In genomic region chr14:28777773-28778606, GRCh38 we compare ENCODE assay signal across 27 cellular contexts. TPM values are rescaled to one million over a fixed set of nuclear protein-coding genes. Genes with fewer than 3 reads are reported as not detected.
DNase-seq lines count a peak whose midpoint lies in the region; ATAC-seq and TF ChIP-seq lines count a peak whose summit lies in the region.
"Had no signal": no experiment of that assay in that cellular context is flagged by ENCODE, and none has a peak within 500 bp of the region (broad histone marks: within the 10 kb centered on the region; RNA-seq: fewer than 3 reads in every experiment).

No MANE protein-coding gene starts in this region.

- H3K27me3 ChIP-seq in iPS-15b (ENCODE audit: control insufficient read depth, insufficient read depth, low read length) (peaks cover 100% of the 10 kb centered on the region), tibial artery (peaks cover 0 to 83% of the 10 kb centered on the region in 2 donors)

- POLR2A ChIA-PET in WTC11 (lab: Charles Lee): interaction anchor here (0.7 kb wide), 1 partner anchor 884 kb away, joined by 5 read pairs; no protein-coding TSS in a partner anchor

- peak overlapping the region; percentile 38 for H3K4me3 ChIP-seq in iPS-15b (ENCODE audit: low read depth, low read length)
- no peak overlapping the region for H3K4me3 ChIP-seq in tibial artery
- H3K4me3 ChIP-seq: BLaER1, body of pancreas, colonic mucosa, mucosa of descending colon, stomach had no signal

- H3K27ac ChIP-seq in tibial artery: no peak overlapping the region
- H3K27ac ChIP-seq: BLaER1, body of pancreas, colonic mucosa, stomach had no signal

- CTCF ChIA-PET in WTC11 (lab: Charles Lee): interaction anchor here (1.0 kb wide), 1 partner anchor 27 kb away, joined by 4 read pairs; no protein-coding TSS in a partner anchor

- TF ChIP-seq CTCF in WTC11 (IDR thresholded peaks at IDR 0.05) (no peak), type B pancreatic cell (conservative IDR thresholded peaks at IDR 0.05) (no peak), tibial artery (IDR thresholded peaks at IDR 0.05) (no peak)

- H3K27ac Mint-ChIP-seq in WTC11 (no peak overlapping the region), type B pancreatic cell (no peak overlapping the region)
- H3K27ac Mint-ChIP-seq: activated CD8-positive, alpha-beta memory T cell treated with anti-CD3 and anti-CD28 coated beads, Interleukin-2, amount 10 ng/mL, durations not matched to agents 7 days and 5 days; activated naive CD8-positive, alpha-beta T cell; activated T-helper 1 cell treated with anti-CD3 and anti-CD28 coated beads, Interleukin-12 subunit alpha, Interleukin-12 subunit beta, Interleukin-2, Interleukin-4 antibody, amounts not matched to agents 30 ng/mL and 10 ng/mL and 1 ng/mL, durations not matched to agents 14 hours and 24 hours and 36 hours; immature natural killer cell had no signal

- peaks cover 49% of the 10 kb centered on the region for H3K4me1 Mint-ChIP-seq in WTC11
- H3K4me1 Mint-ChIP-seq in type B pancreatic cell (ENCODE audit: unreplicated experiment): peaks cover 10% of the 10 kb centered on the region
- H3K4me1 Mint-ChIP-seq: activated CD8-positive, alpha-beta memory T cell treated with anti-CD3 and anti-CD28 coated beads, Interleukin-2, amount 10 ng/mL, durations not matched to agents 7 days and 5 days; immature natural killer cell had no signal

- H3K9ac ChIP-seq in iPS-15b (ENCODE audit: low read depth, low read length): no peak overlapping the region
- H3K9ac ChIP-seq: BLaER1 had no signal

- H3K9me3 Mint-ChIP-seq in WTC11: no peaks in the 10 kb centered on the region
- no peaks in the 10 kb centered on the region for H3K9me3 Mint-ChIP-seq in type B pancreatic cell

- DNase-seq in NCI-H748 (lab: John Stamatoyannopoulos, UW; ENCODE audit: unreplicated experiment) (peak; percentile 83), NCI-H748 treated with DMSO at 0.1 percent for 48 hours (lab: John Stamatoyannopoulos, UW) (no peak), WTC11 (ENCODE audit: low spot score) (no peak), type B pancreatic cell (ENCODE audit: extremely low spot score, unreplicated experiment) (no peak), tibial artery (no peak)
- DNase-seq: activated CD4-positive, alpha-beta T cell treated with anti-CD3 and anti-CD28 coated beads for 4 hours; activated CD8-positive, alpha-beta memory T cell treated with anti-CD3 and anti-CD28 coated beads, Interleukin-2, amount 10 ng/mL, durations not matched to agents 7 days and 5 days; body of pancreas; Calu3; colonic mucosa; immature natural killer cell; KG1; mucosa of descending colon; NCI-H2029 treated with DMSO at 0.1 percent for 48 hours; NCI-H526; OCI-M1; stimulated activated CD4-positive, alpha-beta T cell treated with anti-CD3 and anti-CD28 coated beads, Interleukin-4, amount 100 ng/mL, for 4 hours; stomach had no signal

- H3K27me3 Mint-ChIP-seq in WTC11 (ENCODE audit: low read depth): peaks cover 100% of the 10 kb centered on the region
- H3K27me3 Mint-ChIP-seq in type B pancreatic cell: peaks cover 100% of the 10 kb centered on the region

- H3K36me3 ChIP-seq in iPS-15b (ENCODE audit: control insufficient read depth, insufficient read depth, low read length) (no peaks in the 10 kb centered on the region), tibial artery (no peaks in the 10 kb centered on the region)
- H3K36me3 ChIP-seq: BLaER1, colonic mucosa, stomach had no signal

- ATAC-seq in WTC11 (no peak; the same call in 1 of the 2 replicates), HG02588 (IDR thresholded peaks at IDR 0.05; ENCODE audit: unreplicated experiment) (no peak), HG03097 (IDR thresholded peaks at IDR 0.05; ENCODE audit: low FRiP score, unreplicated experiment) (no peak)
- ATAC-seq: activated CD8-positive, alpha-beta memory T cell treated with anti-CD3 and anti-CD28 coated beads, Interleukin-2, amount 10 ng/mL, durations not matched to agents 7 days and 5 days; body of pancreas; mucosa of descending colon; Right ventricle myocardium inferior had no signal

- H3K4me1 ChIP-seq in iPS-15b (ENCODE audit: control insufficient read depth, insufficient read depth, low read length) (peaks cover 9% of the 10 kb centered on the region), tibial artery (peaks cover 0 to 13% (median 5%) of the 10 kb centered on the region in 4 donors)
- H3K4me1 ChIP-seq: BLaER1, colonic mucosa had no signal

- H3K4me3 Mint-ChIP-seq in WTC11 (peak overlapping the region; percentile 43), type B pancreatic cell (peak overlapping the region; percentile 30)
- H3K4me3 Mint-ChIP-seq: activated CD8-positive, alpha-beta memory T cell treated with anti-CD3 and anti-CD28 coated beads, Interleukin-2, amount 10 ng/mL, durations not matched to agents 7 days and 5 days; activated naive CD8-positive, alpha-beta T cell; activated T-helper 1 cell treated with anti-CD3 and anti-CD28 coated beads, Interleukin-12 subunit alpha, Interleukin-12 subunit beta, Interleukin-2, Interleukin-4 antibody, amounts not matched to agents 30 ng/mL and 10 ng/mL and 1 ng/mL, durations not matched to agents 14 hours and 24 hours and 36 hours; immature natural killer cell had no signal

- H3K36me3 Mint-ChIP-seq in WTC11 (no peaks in the 10 kb centered on the region), type B pancreatic cell (no peaks in the 10 kb centered on the region)

- H3K9me3 ChIP-seq in iPS-15b (ENCODE audit: control insufficient read depth, insufficient read depth, low read length) (no peaks in the 10 kb centered on the region), tibial artery (no peaks in the 10 kb centered on the region)
- H3K9me3 ChIP-seq: body of pancreas, colonic mucosa, mucosa of descending colon had no signal

- intact Hi-C loops in tibial artery (cut with DNase I; ENCODE audit: low total_unique reads): no loop called here

TF ChIP-seq in WTC11, 78 proteins besides CTCF, POLR2A, EP300 and RAD21:
- TF ChIP-seq EMX1 (CRISPR knock-in tag; IDR thresholded peaks at IDR 0.05): no peak
- TF ChIP-seq ZNF121 (CRISPR knock-in tag; IDR thresholded peaks at IDR 0.05): no peak
- TF ChIP-seq TEAD4 (CRISPR knock-in tag; IDR thresholded peaks at IDR 0.05): no peak
- TF ChIP-seq, protein P1, sequence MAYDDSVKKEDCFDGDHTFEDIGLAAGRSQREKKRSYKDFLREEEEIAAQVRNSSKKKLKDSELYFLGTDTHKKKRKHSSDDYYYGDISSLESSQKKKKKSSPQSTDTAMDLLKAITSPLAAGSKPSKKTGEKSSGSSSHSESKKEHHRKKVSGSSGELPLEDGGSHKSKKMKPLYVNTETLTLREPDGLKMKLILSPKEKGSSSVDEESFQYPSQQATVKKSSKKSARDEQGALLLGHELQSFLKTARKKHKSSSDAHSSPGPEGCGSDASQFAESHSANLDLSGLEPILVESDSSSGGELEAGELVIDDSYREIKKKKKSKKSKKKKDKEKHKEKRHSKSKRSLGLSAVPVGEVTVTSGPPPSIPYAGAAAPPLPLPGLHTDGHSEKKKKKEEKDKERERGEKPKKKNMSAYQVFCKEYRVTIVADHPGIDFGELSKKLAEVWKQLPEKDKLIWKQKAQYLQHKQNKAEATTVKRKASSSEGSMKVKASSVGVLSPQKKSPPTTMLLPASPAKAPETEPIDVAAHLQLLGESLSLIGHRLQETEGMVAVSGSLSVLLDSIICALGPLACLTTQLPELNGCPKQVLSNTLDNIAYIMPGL (CRISPR knock-in tag; IDR thresholded peaks at IDR 0.05): no peak
- TF ChIP-seq RORB (CRISPR knock-in tag; IDR thresholded peaks at IDR 0.05): no peak
- no peak for TF ChIP-seq ELF4 (CRISPR knock-in tag; IDR thresholded peaks at IDR 0.05; ENCODE audit: low read depth)
- no peak for TF ChIP-seq NR1H2 (CRISPR knock-in tag; IDR thresholded peaks at IDR 0.05)

RNA-seq across cellular contexts. Expression of gene FOXG1, which starts 11.4 kb away (rescaled TPM):
- total RNA-seq in WTC11 (2021): 0.09 to 0.18 TPM (median 0.16 TPM) in 3 replicates
- total RNA-seq in type B pancreatic cell (ENCODE audit: low replicate concordance): 0.10 and 1.7 TPM in 2 replicates
- total RNA-seq: activated CD8-positive, alpha-beta memory T cell treated with anti-CD3 and anti-CD28 coated beads, Interleukin-2, amount 10 ng/mL, durations not matched to agents 7 days and 5 days; activated T-helper 1 cell treated with anti-CD3 and anti-CD28 coated beads, Interleukin-12 subunit alpha, Interleukin-12 subunit beta, Interleukin-2, Interleukin-4 antibody, amounts not matched to agents 30 ng/mL and 10 ng/mL and 1 ng/mL, durations not matched to agents 14 hours and 24 hours and 36 hours; body of pancreas; Calu3; colonic mucosa; lower leg skin; mucosa of descending colon; Right ventricle myocardium inferior; urinary bladder had no signal
